Comparison of ENCODE assay signal across 18 cellular contexts in genomic region chr6:51814418-51814817, GRCh38.
A peak's percentile ranks its signal among the peaks of the same experiment; 100 is the strongest.
DNase-seq lines count a peak whose midpoint lies in the region; ATAC-seq and TF ChIP-seq lines count a peak whose summit lies in the region.
"Had no signal": no experiment of that assay in that cellular context is flagged by ENCODE, and none has a peak within 500 bp of the region (broad histone marks: within the 10 kb centered on the region; RNA-seq: fewer than 3 reads in every experiment).

No MANE protein-coding gene starts in this region.

- DNase-seq in COR-L47 (lab: John Stamatoyannopoulos, UW) (peak; percentile 98), LNCaP clone FGC (ENCODE audit: low read depth) (peak; percentile 4), SW480 (ENCODE audit: low spot score) (peak; percentile 53), GOT3 (lab: John Stamatoyannopoulos, UW) (no peak)
- no peak for DNase-seq in activated CD4-positive, alpha-beta T cell treated with anti-CD3 and anti-CD28 coated beads, Interleukin-2, amount 50 U/mL, for 48 hours
- DNase-seq in activated naive CD4-positive, alpha-beta T cell treated with anti-CD3 and anti-CD28 coated beads, Interleukin-2, amount 50 U/mL, for 16 hours = no peak
- DNase-seq: ACHN; CD8-positive, alpha-beta T cell; glutamatergic neuron; left colon; NCI-H1092; Right ventricle myocardium superior; stimulated activated naive CD8-positive, alpha-beta T cell treated with anti-CD3 and anti-CD28 coated beads, Interleukin-15, Interleukin-2, amounts not matched to agents 100 U/mL and 50 U/mL, for 24 hours had no signal

- TF ChIP-seq CTCF in LNCaP clone FGC (IDR thresholded peaks at IDR 0.05; ENCODE audit: control insufficient read depth, extremely low read depth, insufficient read depth) = no peak

- ATAC-seq in GM21529 (IDR thresholded peaks at IDR 0.05; ENCODE audit: unreplicated experiment) (peak; percentile 69), HG03520 (IDR thresholded peaks at IDR 0.05; ENCODE audit: unreplicated experiment) (no peak)
- ATAC-seq: CD8-positive, alpha-beta T cell; HepG2; left colon; stimulated activated naive CD8-positive, alpha-beta T cell treated with anti-CD3 and anti-CD28 coated beads, Interleukin-15, Interleukin-2, amounts not matched to agents 100 U/mL and 50 U/mL, for 24 hours had no signal

- H3K4me3 ChIP-seq in LNCaP clone FGC (ENCODE audit: low read depth, low read length) = no peak overlapping the region
- H3K4me3 ChIP-seq: smooth muscle cell, vagina had no signal

Comparison
In these comparisons a context has a peak if more than half of its experiments do, and no peak if none do; other contexts are left out.
1. DNase-seq: peak in COR-L47 (single experiment), LNCaP clone FGC (single experiment) and SW480 (single experiment); none in GOT3 (single experiment), activated CD4-positive, alpha-beta T cell treated with anti-CD3 and anti-CD28 coated beads, Interleukin-2, amount 50 U/mL, for 48 hours (0 of 2) and activated naive CD4-positive, alpha-beta T cell treated with anti-CD3 and anti-CD28 coated beads, Interleukin-2, amount 50 U/mL, for 16 hours (single experiment).